17 cellular contexts compared by ENCODE assay signal in genomic region chr9:20316372-20316771, GRCh38.
DNase-seq lines count a peak whose midpoint lies in the region; ATAC-seq and TF ChIP-seq lines count a peak whose summit lies in the region.
"Had no signal": no experiment of that assay in that cellular context is flagged by ENCODE, and none has a peak within 500 bp of the region (broad histone marks: within the 10 kb centered on the region; RNA-seq: fewer than 3 reads in every experiment).

No MANE protein-coding gene starts in this region.

- H3K36me3 Mint-ChIP-seq in activated naive CD4-positive, alpha-beta T cell treated with anti-CD3 and anti-CD28 coated beads, Interleukin-2, amount 50 U/mL, for 24 hours: peaks cover 3% of the 10 kb centered on the region
- H3K36me3 Mint-ChIP-seq in activated naive CD8-positive, alpha-beta T cell treated with anti-CD3 and anti-CD28 coated beads, Interleukin-2, amount 50 U/mL, for 24 hours (ENCODE audit: low read depth): peaks cover 2% of the 10 kb centered on the region
- H3K36me3 Mint-ChIP-seq in stimulated activated naive B cell treated with anti-CD40 and anti-IgM and Interleukin-4, amounts not matched to agents 10 μg/mL and 1 μg/mL and 100 μg/mL, for 72 hours: no peaks in the 10 kb centered on the region

- no peak for DNase-seq in activated naive CD4-positive, alpha-beta T cell treated with Interleukin-2 at 50 U/mL for 16 hours
- no peak for DNase-seq in RWPE1 (ENCODE audit: low spot score)
- DNase-seq in activated naive CD8-positive, alpha-beta T cell treated with anti-CD3 and anti-CD28 coated beads, Interleukin-2, amount 50 U/mL, for 24 hours: no peak
- DNase-seq in globus pallidus (ENCODE audit: low spot score): no peak
- no peak for DNase-seq in stimulated activated naive B cell treated with anti-CD40 and anti-IgM and Interleukin-4, amounts not matched to agents 10 μg/mL and 1 μg/mL and 100 μg/mL, for 72 hours
- DNase-seq: CD8-positive, alpha-beta memory T cell; GOT3; KBM-7; NCI-H1092; NCI-H2227 treated with DMSO at 0.1 percent for 48 hours; NCI-H524 treated with DMSO at 0.1 percent for 48 hours; NK-92 treated with Interleukin-12 subunit alpha and Interleukin-12 subunit beta, amount 100 ng/mL, for 24 hours; OCI-M1; RPMI8226 had no signal

- H3K4me1 Mint-ChIP-seq in activated naive CD4-positive, alpha-beta T cell treated with anti-CD3 and anti-CD28 coated beads, Interleukin-2, amount 50 U/mL, for 24 hours: peaks cover 93% of the 10 kb centered on the region
- H3K4me1 Mint-ChIP-seq in activated naive CD8-positive, alpha-beta T cell treated with anti-CD3 and anti-CD28 coated beads, Interleukin-2, amount 50 U/mL, for 24 hours: peaks cover 68% of the 10 kb centered on the region
- H3K4me1 Mint-ChIP-seq in stimulated activated naive B cell treated with anti-CD40 and anti-IgM and Interleukin-4, amounts not matched to agents 10 μg/mL and 1 μg/mL and 100 μg/mL, for 72 hours: no peaks in the 10 kb centered on the region

- peak overlapping the region; percentile 99 for H3K27ac Mint-ChIP-seq in activated naive CD4-positive, alpha-beta T cell treated with anti-CD3 and anti-CD28 coated beads, Interleukin-2, amount 50 U/mL, for 24 hours
- peak overlapping the region; percentile 70 for H3K27ac Mint-ChIP-seq in activated naive CD8-positive, alpha-beta T cell treated with anti-CD3 and anti-CD28 coated beads, Interleukin-2, amount 50 U/mL, for 24 hours
- no peak overlapping the region for H3K27ac Mint-ChIP-seq in stimulated activated naive B cell treated with anti-CD40 and anti-IgM and Interleukin-4, amounts not matched to agents 10 μg/mL and 1 μg/mL and 100 μg/mL, for 72 hours
- H3K27ac Mint-ChIP-seq: HFFc6 had no signal

- H3K4me3 Mint-ChIP-seq in activated naive CD4-positive, alpha-beta T cell treated with anti-CD3 and anti-CD28 coated beads, Interleukin-2, amount 50 U/mL, for 24 hours: peak overlapping the region; percentile 64
- no peak overlapping the region for H3K4me3 Mint-ChIP-seq in activated naive CD8-positive, alpha-beta T cell treated with anti-CD3 and anti-CD28 coated beads, Interleukin-2, amount 50 U/mL, for 24 hours
- no peak overlapping the region for H3K4me3 Mint-ChIP-seq in stimulated activated naive B cell treated with anti-CD40 and anti-IgM and Interleukin-4, amounts not matched to agents 10 μg/mL and 1 μg/mL and 100 μg/mL, for 72 hours
- H3K4me3 Mint-ChIP-seq: CD8-positive, alpha-beta memory T cell; HFFc6 had no signal

- CTCF ChIA-PET in RWPE1 (lab: Yijun Ruan, JAX): no interaction called here

- POLR2A ChIA-PET in RWPE1 (lab: Yijun Ruan, JAX; ENCODE audit: low non-redundant PET): no interaction called here

- no peak for ATAC-seq in activated naive CD8-positive, alpha-beta T cell treated with anti-CD3 and anti-CD28 coated beads, Interleukin-2, amount 50 U/mL, for 24 hours
- ATAC-seq in stimulated activated naive B cell treated with anti-CD40 and anti-IgM and Interleukin-4, amounts not matched to agents 10 μg/mL and 1 μg/mL and 100 μg/mL, for 72 hours (replicated peaks): no peak

- no peaks in the 10 kb centered on the region for H3K27me3 Mint-ChIP-seq in activated naive CD4-positive, alpha-beta T cell treated with anti-CD3 and anti-CD28 coated beads, Interleukin-2, amount 50 U/mL, for 24 hours
- no peaks in the 10 kb centered on the region for H3K27me3 Mint-ChIP-seq in activated naive CD8-positive, alpha-beta T cell treated with anti-CD3 and anti-CD28 coated beads, Interleukin-2, amount 50 U/mL, for 24 hours
- H3K27me3 Mint-ChIP-seq in stimulated activated naive B cell treated with anti-CD40 and anti-IgM and Interleukin-4, amounts not matched to agents 10 μg/mL and 1 μg/mL and 100 μg/mL, for 72 hours: peaks cover 0 to 3% of the 10 kb centered on the region in 2 donors
- H3K27me3 Mint-ChIP-seq: CD8-positive, alpha-beta memory T cell had no signal

- peaks cover 13% of the 10 kb centered on the region for H3K9me3 Mint-ChIP-seq in activated naive CD4-positive, alpha-beta T cell treated with anti-CD3 and anti-CD28 coated beads, Interleukin-2, amount 50 U/mL, for 24 hours
- no peaks in the 10 kb centered on the region for H3K9me3 Mint-ChIP-seq in activated naive CD8-positive, alpha-beta T cell treated with anti-CD3 and anti-CD28 coated beads, Interleukin-2, amount 50 U/mL, for 24 hours
- no peaks in the 10 kb centered on the region for H3K9me3 Mint-ChIP-seq in stimulated activated naive B cell treated with anti-CD40 and anti-IgM and Interleukin-4, amounts not matched to agents 10 μg/mL and 1 μg/mL and 100 μg/mL, for 72 hours
- H3K9me3 Mint-ChIP-seq: CD8-positive, alpha-beta memory T cell; HFFc6 had no signal

- no peak for TF ChIP-seq CTCF in RWPE1 (conservative IDR thresholded peaks at IDR 0.05; ENCODE audit: low read depth)

- H3K27ac ChIP-seq in RWPE1: peak overlapping the region; percentile 69
- H3K27ac ChIP-seq in temporal lobe (ENCODE audit: low read depth, low read length): peak overlapping the region; percentile 19
